Comparison of ENCODE assay signal across 12 cellular contexts in genomic region chr3:55329849-55330248, GRCh38.
DNase-seq lines count a peak whose midpoint lies in the region; ATAC-seq, FAIRE-seq and TF ChIP-seq lines count a peak whose summit lies in the region.
"Had no signal": no experiment of that assay in that cellular context is flagged by ENCODE, and none has a peak within 500 bp of the region (broad histone marks: within the 10 kb centered on the region; RNA-seq: fewer than 3 reads in every experiment).

No MANE protein-coding gene starts in this region.

- CTCF ChIA-PET in activated naive CD4-positive, alpha-beta T cell treated with anti-CD3 and anti-CD28 coated beads for 36 hours (lab: Charles Lee), result no interaction called here
- CTCF ChIA-PET in activated naive CD4-positive, alpha-beta T cell treated with anti-CD3 and anti-CD28 coated beads, Interleukin-2, amount 10 ng/mL, durations not matched to agents 7 days and 5 days (lab: Charles Lee), result no interaction called here

- H3K36me3 ChIP-seq in astrocyte (ENCODE audit: insufficient read depth, low read length) (no peaks in the 10 kb centered on the region), uterus (no peaks in the 10 kb centered on the region)

- H3K9ac ChIP-seq in astrocyte (ENCODE audit: low read length), result peak overlapping the region; percentile 83

- peak overlapping the region; percentile 15 for H3K4me3 ChIP-seq in astrocyte (ENCODE audit: insufficient read depth, low read depth, low read length)
- no peak overlapping the region for H3K4me3 ChIP-seq in uterus

- no peak for TF ChIP-seq CTCF in astrocyte (IDR thresholded peaks at IDR 0.05; ENCODE audit: insufficient read depth, low read depth, low read length)
- TF ChIP-seq CTCF in uterus (IDR thresholded peaks at IDR 0.05), result no peak

- H3K4me1 ChIP-seq in astrocyte (ENCODE audit: insufficient read depth, low read length) (peaks cover 46% of the 10 kb centered on the region), uterus (peaks cover 0 to 4% of the 10 kb centered on the region in 2 donors)

- peak; percentile 93 for FAIRE-seq in astrocyte (lab: Jason Lieb, UNC)
- FAIRE-seq: G401.6 had no signal

- no peak overlapping the region for H3K4me3 Mint-ChIP-seq in activated naive CD4-positive, alpha-beta T cell treated with anti-CD3 and anti-CD28 coated beads for 36 hours
- no peak overlapping the region for H3K4me3 Mint-ChIP-seq in activated naive CD4-positive, alpha-beta T cell treated with anti-CD3 and anti-CD28 coated beads, Interleukin-2, amount 10 ng/mL, durations not matched to agents 7 days and 5 days
- peak overlapping the region; percentile 17 for H3K4me3 Mint-ChIP-seq in astrocyte (ENCODE audit: unreplicated experiment)

- no peaks in the 10 kb centered on the region for H4K20me1 ChIP-seq in astrocyte (ENCODE audit: insufficient read depth, low read length)

- peak overlapping the region; percentile 82 for H3K4me2 ChIP-seq in astrocyte (ENCODE audit: low read length)

- H3K4me1 Mint-ChIP-seq in activated naive CD4-positive, alpha-beta T cell treated with anti-CD3 and anti-CD28 coated beads for 36 hours (ENCODE audit: low read depth), result no peaks in the 10 kb centered on the region
- H3K4me1 Mint-ChIP-seq in activated naive CD4-positive, alpha-beta T cell treated with anti-CD3 and anti-CD28 coated beads, Interleukin-2, amount 10 ng/mL, durations not matched to agents 7 days and 5 days, result no peaks in the 10 kb centered on the region
- peaks cover 45% of the 10 kb centered on the region for H3K4me1 Mint-ChIP-seq in astrocyte (ENCODE audit: low read depth, unreplicated experiment)

- DNase-seq in activated naive CD4-positive, alpha-beta T cell treated with anti-CD3 and anti-CD28 coated beads for 36 hours, result no peak
- no peak for DNase-seq in activated naive CD4-positive, alpha-beta T cell treated with anti-CD3 and anti-CD28 coated beads, Interleukin-2, amount 10 ng/mL, durations not matched to agents 7 days and 5 days
- peak; percentile 97 for DNase-seq in astrocyte (ENCODE audit: low read depth)
- peak; percentile 96 for DNase-seq in iris pigment epithelial cell (ENCODE audit: low read depth)
- no peak for DNase-seq in uterus
- DNase-seq in NCI-H1417 treated with DMSO at 0.1 percent for 48 hours (lab: John Stamatoyannopoulos, UW), result no peak
- DNase-seq: AML-193, Kasumi-1, NCI-H510A had no signal

- H3K9me3 Mint-ChIP-seq in activated naive CD4-positive, alpha-beta T cell treated with anti-CD3 and anti-CD28 coated beads for 36 hours, result peaks cover 3% of the 10 kb centered on the region
- H3K9me3 Mint-ChIP-seq in activated naive CD4-positive, alpha-beta T cell treated with anti-CD3 and anti-CD28 coated beads, Interleukin-2, amount 10 ng/mL, durations not matched to agents 7 days and 5 days, result no peaks in the 10 kb centered on the region
- H3K9me3 Mint-ChIP-seq in astrocyte (ENCODE audit: unreplicated experiment), result peaks cover 2% of the 10 kb centered on the region

- H3K79me2 ChIP-seq in astrocyte (ENCODE audit: insufficient read depth, low read length), result no peaks in the 10 kb centered on the region

- peak overlapping the region; percentile 47 for H3K27ac Mint-ChIP-seq in activated naive CD4-positive, alpha-beta T cell treated with anti-CD3 and anti-CD28 coated beads for 36 hours
- H3K27ac Mint-ChIP-seq in activated naive CD4-positive, alpha-beta T cell treated with anti-CD3 and anti-CD28 coated beads, Interleukin-2, amount 10 ng/mL, durations not matched to agents 7 days and 5 days, result no peak overlapping the region
- H3K27ac Mint-ChIP-seq in astrocyte (ENCODE audit: unreplicated experiment), result peak overlapping the region; percentile 97

- ATAC-seq in HG02759 (IDR thresholded peaks at IDR 0.05; ENCODE audit: unreplicated experiment), result no peak
- ATAC-seq in GM21825 (IDR thresholded peaks at IDR 0.05; ENCODE audit: unreplicated experiment), result no peak

- H3K9me3 ChIP-seq in astrocyte (ENCODE audit: insufficient read depth, low read depth, low read length) (no peaks in the 10 kb centered on the region), uterus (no peaks in the 10 kb centered on the region)

- H3K36me3 Mint-ChIP-seq in activated naive CD4-positive, alpha-beta T cell treated with anti-CD3 and anti-CD28 coated beads for 36 hours (ENCODE audit: low read depth), result no peaks in the 10 kb centered on the region
- no peaks in the 10 kb centered on the region for H3K36me3 Mint-ChIP-seq in activated naive CD4-positive, alpha-beta T cell treated with anti-CD3 and anti-CD28 coated beads, Interleukin-2, amount 10 ng/mL, durations not matched to agents 7 days and 5 days
- H3K36me3 Mint-ChIP-seq in astrocyte (ENCODE audit: low read depth, unreplicated experiment), result no peaks in the 10 kb centered on the region

- H3K27ac ChIP-seq in astrocyte (ENCODE audit: low read depth, low read length) (peak overlapping the region; percentile 97), uterus (peak overlapping the region; percentile 45 to 70)

- H2AFZ ChIP-seq in astrocyte (ENCODE audit: low read depth, low read length), result no peak overlapping the region

- H3K27me3 ChIP-seq in astrocyte (ENCODE audit: insufficient read depth, low read length) (no peaks in the 10 kb centered on the region), uterus (no peaks in the 10 kb centered on the region)

- intact Hi-C loops in activated naive CD4-positive, alpha-beta T cell treated with anti-CD3 and anti-CD28 coated beads for 36 hours (cut with micrococcal nuclease), result no loop called here
- intact Hi-C loops in uterus (cut with DNase I; ENCODE audit: low total_unique reads), result no loop called here

- H3K27me3 Mint-ChIP-seq in activated naive CD4-positive, alpha-beta T cell treated with anti-CD3 and anti-CD28 coated beads for 36 hours (ENCODE audit: low read depth), result peaks cover 4% of the 10 kb centered on the region
- no peaks in the 10 kb centered on the region for H3K27me3 Mint-ChIP-seq in activated naive CD4-positive, alpha-beta T cell treated with anti-CD3 and anti-CD28 coated beads, Interleukin-2, amount 10 ng/mL, durations not matched to agents 7 days and 5 days
- H3K27me3 Mint-ChIP-seq in astrocyte (ENCODE audit: low read depth, unreplicated experiment), result no peaks in the 10 kb centered on the region

- no peak for TF ChIP-seq POLR2A in uterus (IDR thresholded peaks at IDR 0.05)

Comparison
In these comparisons a context has a peak if more than half of its experiments do, and no peak if none do; other contexts are left out.
1. DNase-seq: peak in astrocyte (single experiment) and iris pigment epithelial cell (single experiment); none in activated naive CD4-positive, alpha-beta T cell treated with anti-CD3 and anti-CD28 coated beads for 36 hours (single experiment), activated naive CD4-positive, alpha-beta T cell treated with anti-CD3 and anti-CD28 coated beads, Interleukin-2, amount 10 ng/mL, durations not matched to agents 7 days and 5 days (single experiment), uterus (0 of 2) and NCI-H1417 treated with DMSO at 0.1 percent for 48 hours (single experiment).